9 cellular contexts compared by ENCODE assay signal in genomic region chr9:129726322-129727160, GRCh38. TPM values are rescaled to one million over a fixed set of nuclear protein-coding genes. Genes with fewer than 3 reads are reported as not detected.
DNase-seq lines count a peak whose midpoint lies in the region; ATAC-seq, FAIRE-seq and TF ChIP-seq lines count a peak whose summit lies in the region.
"Had no signal": no experiment of that assay in that cellular context is flagged by ENCODE, and none has a peak within 500 bp of the region (broad histone marks: within the 10 kb centered on the region; RNA-seq: fewer than 3 reads in every experiment).

No MANE protein-coding gene starts in this region.

- no peaks in the 10 kb centered on the region for H3K4me1 ChIP-seq in ovary (ENCODE audit: insufficient read depth)

- no peaks in the 10 kb centered on the region for H3K36me3 ChIP-seq in ovary

- FAIRE-seq in D721Med (lab: Jason Lieb, UNC), result no peak

- no peak for TF ChIP-seq POLR2A in ovary (IDR thresholded peaks at IDR 0.05)

- peaks cover 11% of the 10 kb centered on the region for H3K27me3 Mint-ChIP-seq in type B pancreatic cell

- peak overlapping the region; percentile 39 for H3K4me3 Mint-ChIP-seq in type B pancreatic cell
- H3K4me3 Mint-ChIP-seq: activated naive CD8-positive, alpha-beta T cell had no signal

- H3K9me3 ChIP-seq in ovary, result no peaks in the 10 kb centered on the region

- no peaks in the 10 kb centered on the region for H3K36me3 Mint-ChIP-seq in type B pancreatic cell
- H3K36me3 Mint-ChIP-seq: activated naive CD8-positive, alpha-beta T cell had no signal

- WGBS in ovary, 3 donors, result 11 to 13% (median 13%) methylated on average over 23 of the region's 23 CpGs

- H3K9me3 Mint-ChIP-seq in type B pancreatic cell, result no peaks in the 10 kb centered on the region

- H3K4me1 Mint-ChIP-seq in type B pancreatic cell (ENCODE audit: unreplicated experiment), result peaks cover 10% of the 10 kb centered on the region

- no peaks in the 10 kb centered on the region for H3K27me3 ChIP-seq in ovary

- TF ChIP-seq CTCF in D721Med (IDR thresholded peaks at IDR 0.05; ENCODE audit: insufficient read depth, missing control alignments) (peak; percentile 65), ovary (IDR thresholded peaks at IDR 0.05) (peak; percentile 40 to 71 (median 63)), type B pancreatic cell (conservative IDR thresholded peaks at IDR 0.05) (peak; percentile 95)

- TF ChIP-seq EP300 in ovary (IDR thresholded peaks at IDR 0.05), result no peak

- H3K27ac Mint-ChIP-seq in type B pancreatic cell, result no peak overlapping the region
- H3K27ac Mint-ChIP-seq: activated naive CD8-positive, alpha-beta T cell had no signal

- DNase-seq in D721Med (ENCODE audit: insufficient read length, low spot score) (peak; percentile 93), Kasumi-1 (lab: John Stamatoyannopoulos, UW) (peak; percentile 57 to 60), SHP77 (lab: John Stamatoyannopoulos, UW) (peak; percentile 74 to 78), foreskin melanocyte (peak; percentile 56), ovary (peak; percentile 52 to 77 (median 59)), type B pancreatic cell (ENCODE audit: extremely low spot score, unreplicated experiment) (peak; percentile 80)
- DNase-seq in activated effector memory CD4-positive, alpha-beta T cell treated with Interleukin-2 at 50 U/mL for 16 hours, result peak; percentile 23

- intact Hi-C loops in ovary (cut with DNase I), result no loop called here

- H3K4me3 ChIP-seq in ovary, result no peak overlapping the region

- H3K27ac ChIP-seq in ovary, result no peak overlapping the region

- ATAC-seq in HG03565 (IDR thresholded peaks at IDR 0.05; ENCODE audit: unreplicated experiment), result no peak

RNA-seq across cellular contexts. Expression of gene PTGES, which starts 26.3 kb away (rescaled TPM):
- 1 to 10 TPM in 4 of 7 donors, under 1 TPM in 3; 0.72 to 5.1 (median 1.6) TPM for total RNA-seq in ovary
- 10 to 100 TPM in 1 of 2 donors, under 1 TPM in 1; 0.63 to 22.6 TPM for polyA plus RNA-seq in ovary
- total RNA-seq in type B pancreatic cell (ENCODE audit: low replicate concordance), result 29.1 and 67.1 TPM in 2 replicates

Comparison
In these comparisons a context has a peak if more than half of its experiments do, and no peak if none do; other contexts are left out.
1. DNase-seq: peak in every context shown above with its lines; median percentile 93 in D721Med; 80 in type B pancreatic cell; 76 in SHP77; 59 in ovary; 58 in Kasumi-1; 56 in foreskin melanocyte; 23 in activated effector memory CD4-positive, alpha-beta T cell treated with Interleukin-2 at 50 U/mL for 16 hours.